1 cellular context compared by ENCODE assay signal in the genomic region with DNA sequence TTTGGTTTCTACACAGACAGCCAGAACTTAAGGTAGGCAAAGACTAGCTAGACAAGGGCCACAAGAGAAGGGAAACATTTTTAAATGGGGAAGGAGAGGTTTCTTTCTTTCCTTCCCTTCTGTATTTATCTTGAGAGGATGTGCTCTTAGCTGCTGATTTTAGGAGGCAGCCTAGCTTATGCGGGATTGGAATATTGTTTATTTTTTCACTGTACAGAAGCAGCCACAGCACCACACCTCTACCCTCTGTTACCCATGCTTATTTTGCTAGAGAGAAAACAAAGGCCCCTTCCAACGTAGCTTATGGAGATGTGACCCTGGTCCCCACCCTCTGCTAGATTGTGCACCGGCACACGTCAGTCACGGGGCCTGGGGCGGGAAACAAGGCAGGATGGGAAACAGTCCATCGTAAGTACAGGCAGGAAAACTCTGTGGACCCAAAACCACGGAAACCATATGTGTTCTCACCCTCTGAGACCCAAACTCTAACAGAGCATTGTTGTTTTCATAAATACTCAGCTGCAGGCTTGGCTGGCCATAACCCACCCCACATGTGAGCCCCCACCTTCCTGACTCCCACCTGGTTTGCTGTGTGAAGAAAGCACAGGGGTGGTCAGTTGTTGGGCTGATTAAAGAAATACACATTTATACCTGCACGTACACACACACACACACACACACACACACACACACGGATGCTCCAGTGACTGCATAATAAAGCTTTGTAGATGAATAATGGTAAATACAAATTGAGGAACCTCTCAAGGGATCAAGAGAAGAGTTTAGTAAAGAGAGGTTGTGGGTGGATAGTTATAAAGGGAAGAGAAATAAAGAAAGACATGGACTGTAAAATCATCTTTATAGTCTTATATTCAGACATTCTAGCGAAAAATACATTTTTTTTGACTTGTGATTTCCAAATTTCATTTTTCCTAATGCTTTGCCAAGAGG.
TF ChIP-seq lines count a peak whose summit lies in the region.

No MANE protein-coding gene starts in this region.

TF ChIP-seq in HepG2, 621 proteins besides CTCF, POLR2A, EP300 and RAD21 (continued from another document):
- no peak for TF ChIP-seq AKAP8 (CRISPR knock-in tag; IDR thresholded peaks at IDR 0.05)
- TF ChIP-seq SAP130 (CRISPR knock-in tag; IDR thresholded peaks at IDR 0.05; ENCODE audit: low read depth): no peak
- peak; percentile 33; the same call in 1 of the 2 replicates for TF ChIP-seq SPEN (CRISPR knock-in tag; IDR thresholded peaks at IDR 0.05; ENCODE audit: low read depth)
- TF ChIP-seq RARG (CRISPR knock-in tag; IDR thresholded peaks at IDR 0.05; ENCODE audit: low read depth): no peak
- no peak for TF ChIP-seq ZNF207 (IDR thresholded peaks at IDR 0.05; ENCODE audit: borderline replicate concordance)
- TF ChIP-seq, protein P1, sequence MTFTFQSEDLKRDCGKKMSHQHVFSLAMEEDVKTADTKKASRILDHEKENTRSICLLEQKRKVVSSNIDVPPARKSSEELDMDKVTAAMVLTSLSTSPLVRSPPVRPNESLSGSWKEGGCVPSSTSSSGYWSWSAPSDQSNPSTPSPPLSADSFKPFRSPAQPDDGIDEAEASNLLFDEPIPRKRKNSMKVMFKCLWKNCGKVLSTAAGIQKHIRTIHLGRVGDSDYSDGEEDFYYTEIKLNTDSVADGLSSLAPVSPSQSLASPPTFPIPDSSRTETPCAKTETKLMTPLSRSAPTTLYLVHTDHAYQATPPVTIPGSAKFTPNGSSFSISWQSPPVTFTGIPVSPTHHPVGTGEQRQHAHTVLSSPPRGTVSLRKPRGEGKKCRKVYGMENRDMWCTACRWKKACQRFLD (CRISPR knock-in tag; IDR thresholded peaks at IDR 0.05; ENCODE audit: borderline replicate concordance): no peak
- no peak for TF ChIP-seq NR2F6 (IDR thresholded peaks at IDR 0.05)
- no peak for TF ChIP-seq NR2F6 (CRISPR knock-in tag; IDR thresholded peaks at IDR 0.05)
- TF ChIP-seq SIN3B (IDR thresholded peaks at IDR 0.05; ENCODE audit: low read length): no peak
- TF ChIP-seq, protein P2, sequence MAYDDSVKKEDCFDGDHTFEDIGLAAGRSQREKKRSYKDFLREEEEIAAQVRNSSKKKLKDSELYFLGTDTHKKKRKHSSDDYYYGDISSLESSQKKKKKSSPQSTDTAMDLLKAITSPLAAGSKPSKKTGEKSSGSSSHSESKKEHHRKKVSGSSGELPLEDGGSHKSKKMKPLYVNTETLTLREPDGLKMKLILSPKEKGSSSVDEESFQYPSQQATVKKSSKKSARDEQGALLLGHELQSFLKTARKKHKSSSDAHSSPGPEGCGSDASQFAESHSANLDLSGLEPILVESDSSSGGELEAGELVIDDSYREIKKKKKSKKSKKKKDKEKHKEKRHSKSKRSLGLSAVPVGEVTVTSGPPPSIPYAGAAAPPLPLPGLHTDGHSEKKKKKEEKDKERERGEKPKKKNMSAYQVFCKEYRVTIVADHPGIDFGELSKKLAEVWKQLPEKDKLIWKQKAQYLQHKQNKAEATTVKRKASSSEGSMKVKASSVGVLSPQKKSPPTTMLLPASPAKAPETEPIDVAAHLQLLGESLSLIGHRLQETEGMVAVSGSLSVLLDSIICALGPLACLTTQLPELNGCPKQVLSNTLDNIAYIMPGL (CRISPR knock-in tag; IDR thresholded peaks at IDR 0.05; ENCODE audit: borderline replicate concordance in 1 of 2, low read depth in 1 of 2): 0 out of 4 replicates have a peak, but pooled peaks of 1 of the 2 experiments have one; percentile 18
- no peak for TF ChIP-seq TBL1XR1 (IDR thresholded peaks at IDR 0.05; ENCODE audit: borderline replicate concordance, low read length, partially characterized antibody)
- TF ChIP-seq, protein P3, sequence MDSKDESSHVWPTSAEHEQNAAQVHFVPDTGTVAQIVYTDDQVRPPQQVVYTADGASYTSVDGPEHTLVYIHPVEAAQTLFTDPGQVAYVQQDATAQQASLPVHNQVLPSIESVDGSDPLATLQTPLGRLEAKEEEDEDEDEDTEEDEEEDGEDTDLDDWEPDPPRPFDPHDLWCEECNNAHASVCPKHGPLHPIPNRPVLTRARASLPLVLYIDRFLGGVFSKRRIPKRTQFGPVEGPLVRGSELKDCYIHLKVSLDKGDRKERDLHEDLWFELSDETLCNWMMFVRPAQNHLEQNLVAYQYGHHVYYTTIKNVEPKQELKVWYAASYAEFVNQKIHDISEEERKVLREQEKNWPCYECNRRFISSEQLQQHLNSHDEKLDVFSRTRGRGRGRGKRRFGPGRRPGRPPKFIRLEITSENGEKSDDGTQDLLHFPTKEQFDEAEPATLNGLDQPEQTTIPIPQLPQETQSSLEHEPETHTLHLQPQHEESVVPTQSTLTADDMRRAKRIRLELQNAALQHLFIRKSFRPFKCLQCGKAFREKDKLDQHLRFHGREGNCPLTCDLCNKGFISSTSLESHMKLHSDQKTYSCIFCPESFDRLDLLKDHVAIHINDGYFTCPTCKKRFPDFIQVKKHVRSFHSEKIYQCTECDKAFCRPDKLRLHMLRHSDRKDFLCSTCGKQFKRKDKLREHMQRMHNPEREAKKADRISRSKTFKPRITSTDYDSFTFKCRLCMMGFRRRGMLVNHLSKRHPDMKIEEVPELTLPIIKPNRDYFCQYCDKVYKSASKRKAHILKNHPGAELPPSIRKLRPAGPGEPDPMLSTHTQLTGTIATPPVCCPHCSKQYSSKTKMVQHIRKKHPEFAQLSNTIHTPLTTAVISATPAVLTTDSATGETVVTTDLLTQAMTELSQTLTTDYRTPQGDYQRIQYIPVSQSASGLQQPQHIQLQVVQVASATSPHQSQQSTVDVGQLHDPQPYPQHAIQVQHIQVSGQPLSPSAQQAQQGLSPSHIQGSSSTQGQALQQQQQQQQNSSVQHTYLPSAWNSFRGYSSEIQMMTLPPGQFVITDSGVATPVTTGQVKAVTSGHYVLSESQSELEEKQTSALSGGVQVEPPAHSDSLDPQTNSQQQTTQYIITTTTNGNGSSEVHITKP (CRISPR knock-in tag; IDR thresholded peaks at IDR 0.05; ENCODE audit: low read depth): no peak
- TF ChIP-seq, protein P4, sequence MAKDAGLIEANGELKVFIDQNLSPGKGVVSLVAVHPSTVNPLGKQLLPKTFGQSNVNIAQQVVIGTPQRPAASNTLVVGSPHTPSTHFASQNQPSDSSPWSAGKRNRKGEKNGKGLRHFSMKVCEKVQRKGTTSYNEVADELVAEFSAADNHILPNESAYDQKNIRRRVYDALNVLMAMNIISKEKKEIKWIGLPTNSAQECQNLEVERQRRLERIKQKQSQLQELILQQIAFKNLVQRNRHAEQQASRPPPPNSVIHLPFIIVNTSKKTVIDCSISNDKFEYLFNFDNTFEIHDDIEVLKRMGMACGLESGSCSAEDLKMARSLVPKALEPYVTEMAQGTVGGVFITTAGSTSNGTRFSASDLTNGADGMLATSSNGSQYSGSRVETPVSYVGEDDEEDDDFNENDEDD (CRISPR knock-in tag; IDR thresholded peaks at IDR 0.05; ENCODE audit: borderline replicate concordance): peak; percentile 21; the same call in 1 of the 2 replicates
- peak; percentile 54; the same call in 1 of the 2 replicates for TF ChIP-seq ZNF143 (CRISPR knock-in tag; IDR thresholded peaks at IDR 0.05)
- TF ChIP-seq CENPX (CRISPR knock-in tag; IDR thresholded peaks at IDR 0.05): no peak
- TF ChIP-seq ZNF572 (CRISPR knock-in tag; IDR thresholded peaks at IDR 0.05): 0 out of 2 replicates have a peak, but pooled peaks have one; percentile 23
- TF ChIP-seq, protein P5, sequence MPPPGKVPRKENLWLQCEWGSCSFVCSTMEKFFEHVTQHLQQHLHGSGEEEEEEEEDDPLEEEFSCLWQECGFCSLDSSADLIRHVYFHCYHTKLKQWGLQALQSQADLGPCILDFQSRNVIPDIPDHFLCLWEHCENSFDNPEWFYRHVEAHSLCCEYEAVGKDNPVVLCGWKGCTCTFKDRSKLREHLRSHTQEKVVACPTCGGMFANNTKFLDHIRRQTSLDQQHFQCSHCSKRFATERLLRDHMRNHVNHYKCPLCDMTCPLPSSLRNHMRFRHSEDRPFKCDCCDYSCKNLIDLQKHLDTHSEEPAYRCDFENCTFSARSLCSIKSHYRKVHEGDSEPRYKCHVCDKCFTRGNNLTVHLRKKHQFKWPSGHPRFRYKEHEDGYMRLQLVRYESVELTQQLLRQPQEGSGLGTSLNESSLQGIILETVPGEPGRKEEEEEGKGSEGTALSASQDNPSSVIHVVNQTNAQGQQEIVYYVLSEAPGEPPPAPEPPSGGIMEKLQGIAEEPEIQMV (CRISPR knock-in tag; IDR thresholded peaks at IDR 0.05; ENCODE audit: low read depth): 0 out of 2 replicates have a peak, but pooled peaks have one; percentile 32
- no peak for TF ChIP-seq ZNF788 (CRISPR knock-in tag; IDR thresholded peaks at IDR 0.05; ENCODE audit: borderline replicate concordance)
- peak; percentile 18; the same call in 1 of the 2 replicates for TF ChIP-seq TBX2 (CRISPR knock-in tag; IDR thresholded peaks at IDR 0.05; ENCODE audit: borderline replicate concordance)
- TF ChIP-seq, protein P6, sequence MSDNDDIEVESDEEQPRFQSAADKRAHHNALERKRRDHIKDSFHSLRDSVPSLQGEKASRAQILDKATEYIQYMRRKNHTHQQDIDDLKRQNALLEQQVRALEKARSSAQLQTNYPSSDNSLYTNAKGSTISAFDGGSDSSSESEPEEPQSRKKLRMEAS (IDR thresholded peaks at IDR 0.05): 0 out of 2 replicates have a peak, but pooled peaks have one; percentile 25
- no peak for TF ChIP-seq ZFP90 (CRISPR knock-in tag; IDR thresholded peaks at IDR 0.05; ENCODE audit: borderline replicate concordance)
TF ChIP-seq in HepG2: peak in this region for 11.
